In the genomic region with DNA sequence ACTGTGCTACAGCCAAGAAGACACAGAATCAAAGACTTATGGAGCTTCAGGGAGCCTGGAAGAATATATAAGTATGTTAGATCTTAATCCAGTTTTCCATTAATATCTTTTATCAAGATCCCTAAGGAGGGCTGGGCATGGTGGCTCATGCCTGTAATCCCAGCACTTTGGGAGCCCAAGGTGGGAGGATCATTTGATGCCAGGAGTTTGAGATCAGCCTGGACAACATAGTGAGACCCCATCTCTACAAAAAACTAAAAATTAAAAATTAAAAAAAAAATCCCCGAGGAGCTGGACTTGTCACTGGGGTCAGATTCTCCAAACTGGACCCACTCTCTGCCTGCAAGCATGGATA, we compare ENCODE assay signal across 1 cellular context.
TF ChIP-seq lines count a peak whose summit lies in the region.

No MANE protein-coding gene starts in this region.

TF ChIP-seq in K562, 482 proteins besides CTCF, POLR2A, EP300 and RAD21 (continued from another document and continues in another):
- peak; percentile 8; the same call in 1 of the 2 replicates for TF ChIP-seq CREB3L1 (IDR thresholded peaks at IDR 0.05; ENCODE audit: borderline replicate concordance, low read depth)
- TF ChIP-seq MTA3 (IDR thresholded peaks at IDR 0.05; ENCODE audit: borderline replicate concordance): no peak; the same call in 1 of the 2 replicates
- no peak for TF ChIP-seq NELFE (IDR thresholded peaks at IDR 0.05; ENCODE audit: insufficient read depth, insufficient read length)
- no peak for TF ChIP-seq MEF2D (tag; conservative IDR thresholded peaks at IDR 0.05; ENCODE audit: low read depth)
- TF ChIP-seq HOXB6 (CRISPR knock-in tag; IDR thresholded peaks at IDR 0.05; ENCODE audit: borderline replicate concordance): no peak
- TF ChIP-seq, protein P1, sequence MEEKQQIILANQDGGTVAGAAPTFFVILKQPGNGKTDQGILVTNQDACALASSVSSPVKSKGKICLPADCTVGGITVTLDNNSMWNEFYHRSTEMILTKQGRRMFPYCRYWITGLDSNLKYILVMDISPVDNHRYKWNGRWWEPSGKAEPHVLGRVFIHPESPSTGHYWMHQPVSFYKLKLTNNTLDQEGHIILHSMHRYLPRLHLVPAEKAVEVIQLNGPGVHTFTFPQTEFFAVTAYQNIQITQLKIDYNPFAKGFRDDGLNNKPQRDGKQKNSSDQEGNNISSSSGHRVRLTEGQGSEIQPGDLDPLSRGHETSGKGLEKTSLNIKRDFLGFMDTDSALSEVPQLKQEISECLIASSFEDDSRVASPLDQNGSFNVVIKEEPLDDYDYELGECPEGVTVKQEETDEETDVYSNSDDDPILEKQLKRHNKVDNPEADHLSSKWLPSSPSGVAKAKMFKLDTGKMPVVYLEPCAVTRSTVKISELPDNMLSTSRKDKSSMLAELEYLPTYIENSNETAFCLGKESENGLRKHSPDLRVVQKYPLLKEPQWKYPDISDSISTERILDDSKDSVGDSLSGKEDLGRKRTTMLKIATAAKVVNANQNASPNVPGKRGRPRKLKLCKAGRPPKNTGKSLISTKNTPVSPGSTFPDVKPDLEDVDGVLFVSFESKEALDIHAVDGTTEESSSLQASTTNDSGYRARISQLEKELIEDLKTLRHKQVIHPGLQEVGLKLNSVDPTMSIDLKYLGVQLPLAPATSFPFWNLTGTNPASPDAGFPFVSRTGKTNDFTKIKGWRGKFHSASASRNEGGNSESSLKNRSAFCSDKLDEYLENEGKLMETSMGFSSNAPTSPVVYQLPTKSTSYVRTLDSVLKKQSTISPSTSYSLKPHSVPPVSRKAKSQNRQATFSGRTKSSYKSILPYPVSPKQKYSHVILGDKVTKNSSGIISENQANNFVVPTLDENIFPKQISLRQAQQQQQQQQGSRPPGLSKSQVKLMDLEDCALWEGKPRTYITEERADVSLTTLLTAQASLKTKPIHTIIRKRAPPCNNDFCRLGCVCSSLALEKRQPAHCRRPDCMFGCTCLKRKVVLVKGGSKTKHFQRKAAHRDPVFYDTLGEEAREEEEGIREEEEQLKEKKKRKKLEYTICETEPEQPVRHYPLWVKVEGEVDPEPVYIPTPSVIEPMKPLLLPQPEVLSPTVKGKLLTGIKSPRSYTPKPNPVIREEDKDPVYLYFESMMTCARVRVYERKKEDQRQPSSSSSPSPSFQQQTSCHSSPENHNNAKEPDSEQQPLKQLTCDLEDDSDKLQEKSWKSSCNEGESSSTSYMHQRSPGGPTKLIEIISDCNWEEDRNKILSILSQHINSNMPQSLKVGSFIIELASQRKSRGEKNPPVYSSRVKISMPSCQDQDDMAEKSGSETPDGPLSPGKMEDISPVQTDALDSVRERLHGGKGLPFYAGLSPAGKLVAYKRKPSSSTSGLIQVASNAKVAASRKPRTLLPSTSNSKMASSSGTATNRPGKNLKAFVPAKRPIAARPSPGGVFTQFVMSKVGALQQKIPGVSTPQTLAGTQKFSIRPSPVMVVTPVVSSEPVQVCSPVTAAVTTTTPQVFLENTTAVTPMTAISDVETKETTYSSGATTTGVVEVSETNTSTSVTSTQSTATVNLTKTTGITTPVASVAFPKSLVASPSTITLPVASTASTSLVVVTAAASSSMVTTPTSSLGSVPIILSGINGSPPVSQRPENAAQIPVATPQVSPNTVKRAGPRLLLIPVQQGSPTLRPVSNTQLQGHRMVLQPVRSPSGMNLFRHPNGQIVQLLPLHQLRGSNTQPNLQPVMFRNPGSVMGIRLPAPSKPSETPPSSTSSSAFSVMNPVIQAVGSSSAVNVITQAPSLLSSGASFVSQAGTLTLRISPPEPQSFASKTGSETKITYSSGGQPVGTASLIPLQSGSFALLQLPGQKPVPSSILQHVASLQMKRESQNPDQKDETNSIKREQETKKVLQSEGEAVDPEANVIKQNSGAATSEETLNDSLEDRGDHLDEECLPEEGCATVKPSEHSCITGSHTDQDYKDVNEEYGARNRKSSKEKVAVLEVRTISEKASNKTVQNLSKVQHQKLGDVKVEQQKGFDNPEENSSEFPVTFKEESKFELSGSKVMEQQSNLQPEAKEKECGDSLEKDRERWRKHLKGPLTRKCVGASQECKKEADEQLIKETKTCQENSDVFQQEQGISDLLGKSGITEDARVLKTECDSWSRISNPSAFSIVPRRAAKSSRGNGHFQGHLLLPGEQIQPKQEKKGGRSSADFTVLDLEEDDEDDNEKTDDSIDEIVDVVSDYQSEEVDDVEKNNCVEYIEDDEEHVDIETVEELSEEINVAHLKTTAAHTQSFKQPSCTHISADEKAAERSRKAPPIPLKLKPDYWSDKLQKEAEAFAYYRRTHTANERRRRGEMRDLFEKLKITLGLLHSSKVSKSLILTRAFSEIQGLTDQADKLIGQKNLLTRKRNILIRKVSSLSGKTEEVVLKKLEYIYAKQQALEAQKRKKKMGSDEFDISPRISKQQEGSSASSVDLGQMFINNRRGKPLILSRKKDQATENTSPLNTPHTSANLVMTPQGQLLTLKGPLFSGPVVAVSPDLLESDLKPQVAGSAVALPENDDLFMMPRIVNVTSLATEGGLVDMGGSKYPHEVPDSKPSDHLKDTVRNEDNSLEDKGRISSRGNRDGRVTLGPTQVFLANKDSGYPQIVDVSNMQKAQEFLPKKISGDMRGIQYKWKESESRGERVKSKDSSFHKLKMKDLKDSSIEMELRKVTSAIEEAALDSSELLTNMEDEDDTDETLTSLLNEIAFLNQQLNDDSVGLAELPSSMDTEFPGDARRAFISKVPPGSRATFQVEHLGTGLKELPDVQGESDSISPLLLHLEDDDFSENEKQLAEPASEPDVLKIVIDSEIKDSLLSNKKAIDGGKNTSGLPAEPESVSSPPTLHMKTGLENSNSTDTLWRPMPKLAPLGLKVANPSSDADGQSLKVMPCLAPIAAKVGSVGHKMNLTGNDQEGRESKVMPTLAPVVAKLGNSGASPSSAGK (IDR thresholded peaks at IDR 0.05): no peak
- TF ChIP-seq MLX (CRISPR knock-in tag; conservative IDR thresholded peaks at IDR 0.05): no peak
- TF ChIP-seq HBP1 (CRISPR knock-in tag; IDR thresholded peaks at IDR 0.05): no peak
- TF ChIP-seq CBX5 (IDR thresholded peaks at IDR 0.05; ENCODE audit: borderline replicate concordance, low read depth): no peak
- TF ChIP-seq, protein P2, sequence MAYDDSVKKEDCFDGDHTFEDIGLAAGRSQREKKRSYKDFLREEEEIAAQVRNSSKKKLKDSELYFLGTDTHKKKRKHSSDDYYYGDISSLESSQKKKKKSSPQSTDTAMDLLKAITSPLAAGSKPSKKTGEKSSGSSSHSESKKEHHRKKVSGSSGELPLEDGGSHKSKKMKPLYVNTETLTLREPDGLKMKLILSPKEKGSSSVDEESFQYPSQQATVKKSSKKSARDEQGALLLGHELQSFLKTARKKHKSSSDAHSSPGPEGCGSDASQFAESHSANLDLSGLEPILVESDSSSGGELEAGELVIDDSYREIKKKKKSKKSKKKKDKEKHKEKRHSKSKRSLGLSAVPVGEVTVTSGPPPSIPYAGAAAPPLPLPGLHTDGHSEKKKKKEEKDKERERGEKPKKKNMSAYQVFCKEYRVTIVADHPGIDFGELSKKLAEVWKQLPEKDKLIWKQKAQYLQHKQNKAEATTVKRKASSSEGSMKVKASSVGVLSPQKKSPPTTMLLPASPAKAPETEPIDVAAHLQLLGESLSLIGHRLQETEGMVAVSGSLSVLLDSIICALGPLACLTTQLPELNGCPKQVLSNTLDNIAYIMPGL (CRISPR knock-in tag; IDR thresholded peaks at IDR 0.05): no peak
- no peak for TF ChIP-seq CBFA2T2 (conservative IDR thresholded peaks at IDR 0.05)
- 0 out of 4 replicates have a peak, but pooled peaks of 1 of the 2 experiments have one; percentile 2 for TF ChIP-seq ARNT (IDR thresholded peaks at IDR 0.05)
- TF ChIP-seq RFX7 (CRISPR knock-in tag; IDR thresholded peaks at IDR 0.05): no peak
- no peak for TF ChIP-seq NFXL1 (CRISPR knock-in tag; IDR thresholded peaks at IDR 0.05)
- TF ChIP-seq FOS (IDR thresholded peaks at IDR 0.05; ENCODE audit: extremely low read depth, insufficient read length): no peak
- TF ChIP-seq POLR2AphosphoS5 (IDR thresholded peaks at IDR 0.05; ENCODE audit: control insufficient read depth, insufficient read depth, low read depth, low read length): no peak
- TF ChIP-seq IRF9 (tag; IDR thresholded peaks at IDR 0.05): no peak
- TF ChIP-seq CBX8 (IDR thresholded peaks at IDR 0.05; ENCODE audit: borderline replicate concordance, extremely low read depth, low read depth, low read length, poor library complexity, severe bottlenecking): no peak
- TF ChIP-seq ZBTB7A (IDR thresholded peaks at IDR 0.05; ENCODE audit: borderline replicate concordance, control insufficient read depth, low read depth, low read length): no peak
- TF ChIP-seq CEBPG (CRISPR knock-in tag; IDR thresholded peaks at IDR 0.05): no peak
- TF ChIP-seq CEBPG (tag; conservative IDR thresholded peaks at IDR 0.05 in 1 of 2, IDR thresholded peaks at IDR 0.05 in 1 of 2): peak in 1 of 2 experiments; percentile 16; a peak in 1 of 4 replicates
- TF ChIP-seq SMAD3 (CRISPR knock-in tag; conservative IDR thresholded peaks at IDR 0.05): no peak
- TF ChIP-seq, protein P3, sequence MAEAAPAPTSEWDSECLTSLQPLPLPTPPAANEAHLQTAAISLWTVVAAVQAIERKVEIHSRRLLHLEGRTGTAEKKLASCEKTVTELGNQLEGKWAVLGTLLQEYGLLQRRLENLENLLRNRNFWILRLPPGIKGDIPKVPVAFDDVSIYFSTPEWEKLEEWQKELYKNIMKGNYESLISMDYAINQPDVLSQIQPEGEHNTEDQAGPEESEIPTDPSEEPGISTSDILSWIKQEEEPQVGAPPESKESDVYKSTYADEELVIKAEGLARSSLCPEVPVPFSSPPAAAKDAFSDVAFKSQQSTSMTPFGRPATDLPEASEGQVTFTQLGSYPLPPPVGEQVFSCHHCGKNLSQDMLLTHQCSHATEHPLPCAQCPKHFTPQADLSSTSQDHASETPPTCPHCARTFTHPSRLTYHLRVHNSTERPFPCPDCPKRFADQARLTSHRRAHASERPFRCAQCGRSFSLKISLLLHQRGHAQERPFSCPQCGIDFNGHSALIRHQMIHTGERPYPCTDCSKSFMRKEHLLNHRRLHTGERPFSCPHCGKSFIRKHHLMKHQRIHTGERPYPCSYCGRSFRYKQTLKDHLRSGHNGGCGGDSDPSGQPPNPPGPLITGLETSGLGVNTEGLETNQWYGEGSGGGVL (CRISPR knock-in tag; IDR thresholded peaks at IDR 0.05): no peak
- no peak for TF ChIP-seq IFI16 (CRISPR knock-in tag; IDR thresholded peaks at IDR 0.05)
- no peak for TF ChIP-seq ZBTB33 (CRISPR knock-in tag; IDR thresholded peaks at IDR 0.05)
- no peak for TF ChIP-seq XRCC3 (IDR thresholded peaks at IDR 0.05)
- TF ChIP-seq FOXP1 (CRISPR knock-in tag; IDR thresholded peaks at IDR 0.05): no peak
- TF ChIP-seq TEAD1 (CRISPR knock-in tag; IDR thresholded peaks at IDR 0.05): no peak
- TF ChIP-seq ASH1L (IDR thresholded peaks at IDR 0.05; ENCODE audit: borderline replicate concordance, low read depth, partially characterized antibody): peak; percentile 17
